Comparison of ENCODE assay signal across 18 cellular contexts in the genomic region with DNA sequence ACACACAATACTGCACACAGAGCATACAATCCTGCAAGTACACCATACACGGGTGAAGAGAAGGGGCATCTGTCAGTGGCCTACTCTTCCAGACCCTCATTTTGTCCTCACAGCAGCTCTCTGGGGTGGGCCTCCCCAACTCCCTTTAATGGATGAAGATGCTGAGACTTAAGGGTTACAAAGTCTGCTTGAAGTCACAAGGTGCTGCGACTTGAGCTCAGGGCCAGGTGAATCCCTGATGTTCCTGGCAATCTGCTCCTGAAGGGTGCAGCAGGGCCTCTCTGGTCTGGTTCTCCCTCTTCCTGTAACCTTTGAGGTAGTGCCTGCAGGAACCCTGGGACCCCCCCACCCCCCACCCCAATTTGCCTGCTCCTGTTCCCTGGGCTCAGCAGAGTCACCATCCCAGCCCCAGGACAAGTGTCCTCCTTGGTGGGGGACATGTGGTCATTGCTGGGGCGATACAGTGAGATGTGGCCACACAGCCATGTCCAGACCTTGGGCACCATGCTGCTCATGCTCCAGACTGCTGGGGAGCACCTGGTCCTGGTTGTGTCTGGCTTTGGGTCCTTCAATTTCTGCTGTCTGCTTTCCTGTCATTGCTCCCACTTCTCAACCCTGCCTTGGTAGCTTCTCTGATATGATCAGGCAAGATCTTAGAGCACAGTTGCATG.
DNase-seq lines count a peak whose midpoint lies in the region; ATAC-seq and TF ChIP-seq lines count a peak whose summit lies in the region.
"Had no signal": no experiment of that assay in that cellular context is flagged by ENCODE, and none has a peak within 500 bp of the region (broad histone marks: within the 10 kb centered on the region; RNA-seq: fewer than 3 reads in every experiment).

No MANE protein-coding gene starts in this region.

- peaks cover 11% of the 10 kb centered on the region for H3K9me3 Mint-ChIP-seq in T-helper 2 cell treated with Interferon-gamma antibody and Interleukin-4, amounts not matched to agents 5 μg/mL and 100 μg/mL, for 36 hours
- peaks cover 8% of the 10 kb centered on the region for H3K9me3 Mint-ChIP-seq in chondrocyte (ENCODE audit: low read depth)
- peaks cover 15% of the 10 kb centered on the region for H3K9me3 Mint-ChIP-seq in activated T-helper 1 cell treated with anti-CD3 and anti-CD28 coated beads, Interleukin-12 subunit alpha, Interleukin-12 subunit beta, Interleukin-2, Interleukin-4 antibody, amounts not matched to agents 30 ng/mL and 10 ng/mL and 1 ng/mL, durations not matched to agents 14 hours and 24 hours and 36 hours

- intact Hi-C loops in Right ventricle myocardium inferior (cut with DNase I), result no loop called here
- intact Hi-C loops in left cardiac atrium (cut with DNase I), result no loop called here
- intact Hi-C loops in activated T-helper 1 cell treated with anti-CD3 and anti-CD28 coated beads, Interleukin-12 subunit alpha, Interleukin-12 subunit beta, Interleukin-2, Interleukin-4 antibody, amounts not matched to agents 30 ng/mL and 10 ng/mL and 1 ng/mL, durations not matched to agents 14 hours and 24 hours and 36 hours (cut with micrococcal nuclease), result no loop called here

- no peak overlapping the region for H3K4me3 Mint-ChIP-seq in T-helper 2 cell treated with Interferon-gamma antibody and Interleukin-4, amounts not matched to agents 5 μg/mL and 100 μg/mL, for 36 hours
- H3K4me3 Mint-ChIP-seq in chondrocyte (ENCODE audit: unreplicated experiment), result no peak overlapping the region
- H3K4me3 Mint-ChIP-seq in activated T-helper 1 cell treated with anti-CD3 and anti-CD28 coated beads, Interleukin-12 subunit alpha, Interleukin-12 subunit beta, Interleukin-2, Interleukin-4 antibody, amounts not matched to agents 30 ng/mL and 10 ng/mL and 1 ng/mL, durations not matched to agents 14 hours and 24 hours and 36 hours, result no peak overlapping the region

- TF ChIP-seq CTCF in chondrocyte (IDR thresholded peaks at IDR 0.05), result no peak

- H3K4me1 Mint-ChIP-seq in T-helper 2 cell treated with Interferon-gamma antibody and Interleukin-4, amounts not matched to agents 5 μg/mL and 100 μg/mL, for 36 hours (ENCODE audit: low read depth), result peaks cover 2% of the 10 kb centered on the region
- H3K4me1 Mint-ChIP-seq in chondrocyte (ENCODE audit: low read depth), result peaks cover 49% of the 10 kb centered on the region
- peaks cover 15% of the 10 kb centered on the region for H3K4me1 Mint-ChIP-seq in activated T-helper 1 cell treated with anti-CD3 and anti-CD28 coated beads, Interleukin-12 subunit alpha, Interleukin-12 subunit beta, Interleukin-2, Interleukin-4 antibody, amounts not matched to agents 30 ng/mL and 10 ng/mL and 1 ng/mL, durations not matched to agents 14 hours and 24 hours and 36 hours (ENCODE audit: low read depth)

- no peak overlapping the region for H3K27ac Mint-ChIP-seq in T-helper 2 cell treated with Interferon-gamma antibody and Interleukin-4, amounts not matched to agents 5 μg/mL and 100 μg/mL, for 36 hours
- H3K27ac Mint-ChIP-seq in chondrocyte (ENCODE audit: unreplicated experiment), result no peak overlapping the region
- no peak overlapping the region for H3K27ac Mint-ChIP-seq in activated T-helper 1 cell treated with anti-CD3 and anti-CD28 coated beads, Interleukin-12 subunit alpha, Interleukin-12 subunit beta, Interleukin-2, Interleukin-4 antibody, amounts not matched to agents 30 ng/mL and 10 ng/mL and 1 ng/mL, durations not matched to agents 14 hours and 24 hours and 36 hours

- no peak for ATAC-seq in Right ventricle myocardium inferior
- no peak for ATAC-seq in left cardiac atrium
- ATAC-seq: HepG2, PC-3 had no signal

- no peaks in the 10 kb centered on the region for H3K27me3 Mint-ChIP-seq in T-helper 2 cell treated with Interferon-gamma antibody and Interleukin-4, amounts not matched to agents 5 μg/mL and 100 μg/mL, for 36 hours (ENCODE audit: low read depth)
- H3K27me3 Mint-ChIP-seq in chondrocyte (ENCODE audit: low read depth), result no peaks in the 10 kb centered on the region
- peaks cover 4% of the 10 kb centered on the region for H3K27me3 Mint-ChIP-seq in activated T-helper 1 cell treated with anti-CD3 and anti-CD28 coated beads, Interleukin-12 subunit alpha, Interleukin-12 subunit beta, Interleukin-2, Interleukin-4 antibody, amounts not matched to agents 30 ng/mL and 10 ng/mL and 1 ng/mL, durations not matched to agents 14 hours and 24 hours and 36 hours (ENCODE audit: insufficient read depth)

- DNase-seq in T-helper 2 cell treated with Interferon-gamma antibody and Interleukin-4, amounts not matched to agents 5 μg/mL and 100 μg/mL, for 36 hours (ENCODE audit: low spot score), result peak; percentile 3
- DNase-seq in T-helper 2 cell (no peak), Right ventricle myocardium inferior (ENCODE audit: missing footprints) (peak; percentile 34), left cardiac atrium (no peak), chondrocyte (ENCODE audit: low spot score) (peak; percentile 46), NCI-H510A (lab: John Stamatoyannopoulos, UW) (no peak)
- peak; percentile 17 for DNase-seq in stimulated activated CD8-positive, alpha-beta memory T cell treated with anti-CD3 and anti-CD28 coated beads, Interleukin-4, amount 100 ng/mL, for 48 hours
- no peak for DNase-seq in activated T-helper 1 cell treated with anti-CD3 and anti-CD28 coated beads, Interleukin-12 subunit alpha, Interleukin-12 subunit beta, Interleukin-2, Interleukin-4 antibody, amounts not matched to agents 30 ng/mL and 10 ng/mL and 1 ng/mL, durations not matched to agents 14 hours and 24 hours and 36 hours (ENCODE audit: low spot score)
- DNase-seq: C1 segment of cervical spinal cord, DMS153, H7, NCI-H1092, NCI-H1694, NCI-H2107, NCI-H226, NCI-H526 treated with DMSO at 0.1 percent for 48 hours, PC-3 had no signal

- no peaks in the 10 kb centered on the region for H3K36me3 Mint-ChIP-seq in T-helper 2 cell treated with Interferon-gamma antibody and Interleukin-4, amounts not matched to agents 5 μg/mL and 100 μg/mL, for 36 hours (ENCODE audit: low read depth)
- H3K36me3 Mint-ChIP-seq in chondrocyte (ENCODE audit: low read depth), result peaks cover 3% of the 10 kb centered on the region
- no peaks in the 10 kb centered on the region for H3K36me3 Mint-ChIP-seq in activated T-helper 1 cell treated with anti-CD3 and anti-CD28 coated beads, Interleukin-12 subunit alpha, Interleukin-12 subunit beta, Interleukin-2, Interleukin-4 antibody, amounts not matched to agents 30 ng/mL and 10 ng/mL and 1 ng/mL, durations not matched to agents 14 hours and 24 hours and 36 hours (ENCODE audit: low read depth)

Comparison
In these comparisons a context has a peak if more than half of its experiments do, and no peak if none do; other contexts are left out.
1. DNase-seq: peak in T-helper 2 cell treated with Interferon-gamma antibody and Interleukin-4, amounts not matched to agents 5 μg/mL and 100 μg/mL, for 36 hours (single experiment), Right ventricle myocardium inferior (single experiment), chondrocyte (single experiment) and stimulated activated CD8-positive, alpha-beta memory T cell treated with anti-CD3 and anti-CD28 coated beads, Interleukin-4, amount 100 ng/mL, for 48 hours (single experiment); none in T-helper 2 cell (0 of 5), left cardiac atrium (single experiment), activated T-helper 1 cell treated with anti-CD3 and anti-CD28 coated beads, Interleukin-12 subunit alpha, Interleukin-12 subunit beta, Interleukin-2, Interleukin-4 antibody, amounts not matched to agents 30 ng/mL and 10 ng/mL and 1 ng/mL, durations not matched to agents 14 hours and 24 hours and 36 hours (single experiment) and NCI-H510A (single experiment).